In genomic region chr3:87756616-87757015, GRCh38 we compare ENCODE assay signal across 20 cellular contexts. TPM values are rescaled to one million over a fixed set of nuclear protein-coding genes. Genes with fewer than 3 reads are reported as not detected.
DNase-seq lines count a peak whose midpoint lies in the region; ATAC-seq and TF ChIP-seq lines count a peak whose summit lies in the region.
"Had no signal": no experiment of that assay in that cellular context is flagged by ENCODE, and none has a peak within 500 bp of the region (broad histone marks: within the 10 kb centered on the region; RNA-seq: fewer than 3 reads in every experiment).

No MANE protein-coding gene starts in this region.

- H3K4me3 ChIP-seq in LNCaP clone FGC (ENCODE audit: low read depth, low read length), result no peak overlapping the region
- H3K4me3 ChIP-seq in right lobe of liver, result no peak overlapping the region
- H3K4me3 ChIP-seq: GM12878, GM23248 had no signal

- ATAC-seq in right lobe of liver (peak in 3 of 4 donors; percentile 53 to 60 (median 58)), HG03520 (IDR thresholded peaks at IDR 0.05; ENCODE audit: unreplicated experiment) (no peak)
- ATAC-seq: GM12878 had no signal

- H3K36me3 ChIP-seq in right lobe of liver, result no peaks in the 10 kb centered on the region

- intact Hi-C loops in right lobe of liver (cut with DNase I), result no loop called here

- no peak for TF ChIP-seq CTCF in LNCaP clone FGC (IDR thresholded peaks at IDR 0.05; ENCODE audit: control insufficient read depth, extremely low read depth, insufficient read depth)
- no peak for TF ChIP-seq CTCF in VCaP (conservative IDR thresholded peaks at IDR 0.05)
- TF ChIP-seq CTCF in right lobe of liver (IDR thresholded peaks at IDR 0.05), result no peak

- no peaks in the 10 kb centered on the region for H3K4me1 ChIP-seq in right lobe of liver

- no peaks in the 10 kb centered on the region for H3K9me3 ChIP-seq in right lobe of liver

- DNase-seq in DMS53 (lab: John Stamatoyannopoulos, UW) (peak; percentile 15), DMS53 treated with DMSO at 0.1 percent for 48 hours (lab: John Stamatoyannopoulos, UW; ENCODE audit: unreplicated experiment) (no peak), LNCaP clone FGC (ENCODE audit: low read depth) (peak; percentile 89), right lobe of liver (no peak), HPDE6-E6E7 (ENCODE audit: extremely low spot score) (no peak), NCI-H2227 treated with DMSO at 0.1 percent for 48 hours (lab: John Stamatoyannopoulos, UW) (no peak)
- DNase-seq: C1 segment of cervical spinal cord; Calu3; CD4-positive, alpha-beta memory T cell; COR-L47; DMS79; EL; GDM1; GM23248; H7; HCEC 1CT had no signal

- no peak for TF ChIP-seq POLR2A in right lobe of liver (IDR thresholded peaks at IDR 0.05)

- H3K27ac ChIP-seq in VCaP, result peak overlapping the region; percentile 30
- no peak overlapping the region for H3K27ac ChIP-seq in right lobe of liver
- H3K27ac ChIP-seq: 22Rv1, GM23248 had no signal

- no peaks in the 10 kb centered on the region for H3K27me3 ChIP-seq in right lobe of liver

- WGBS in right lobe of liver (ENCODE audit: insufficient coverage, low coverage, low lambda C conversion rate, missing lambda C conversion rate), result 32% methylated on average over 1 of the region's 1 CpG

RNA-seq across cellular contexts. Expression of gene HTR1F, which starts 35.9 kb away (rescaled TPM):
- total RNA-seq in right lobe of liver, result not detected
- total RNA-seq: CD4-positive, alpha-beta memory T cell; GM12878; H7 had no signal

Comparison
In these comparisons a context has a peak if more than half of its experiments do, and no peak if none do; other contexts are left out.
1. DNase-seq: peak in DMS53 (single experiment) and LNCaP clone FGC (single experiment); none in DMS53 treated with DMSO at 0.1 percent for 48 hours (single experiment), right lobe of liver (0 of 3), HPDE6-E6E7 (single experiment) and NCI-H2227 treated with DMSO at 0.1 percent for 48 hours (single experiment).